12 cellular contexts compared by ENCODE assay signal in genomic region chr11:129373489-129373953, GRCh38. TPM values are rescaled to one million over a fixed set of nuclear protein-coding genes. Genes with fewer than 3 reads are reported as not detected.
DNase-seq lines count a peak whose midpoint lies in the region; ATAC-seq lines count a peak whose summit lies in the region.
"Had no signal": no experiment of that assay in that cellular context is flagged by ENCODE, and none has a peak within 500 bp of the region (broad histone marks: within the 10 kb centered on the region; RNA-seq: fewer than 3 reads in every experiment).

No MANE protein-coding gene starts in this region.

- H3K9me3 Mint-ChIP-seq in stimulated activated naive CD8-positive, alpha-beta T cell treated with anti-CD3 and anti-CD28 coated beads, Interleukin-15, Interleukin-2, amounts not matched to agents 100 ng/mL and 50 ng/mL, for 24 hours: no peaks in the 10 kb centered on the region

- H3K27ac ChIP-seq in ectodermal cell (ENCODE audit: insufficient read depth, low read depth, low read length, poor library complexity, severe bottlenecking) (no peak overlapping the region), muscle layer of duodenum (ENCODE audit: low read length) (no peak overlapping the region)

- 2 to 3% methylated on average over 24 of the region's 24 CpGs for WGBS in ectodermal cell, 2 experiments

- H3K9me3 ChIP-seq in ectodermal cell (ENCODE audit: control insufficient read depth, low read length): no peaks in the 10 kb centered on the region
- no peaks in the 10 kb centered on the region for H3K9me3 ChIP-seq in muscle layer of duodenum (ENCODE audit: control insufficient read depth in 1 of 2, low read length in 2 of 2)

- H3K27me3 ChIP-seq in ectodermal cell (ENCODE audit: control insufficient read depth, insufficient read depth, low read length, poor library complexity, severe bottlenecking): peaks cover 98% of the 10 kb centered on the region
- H3K27me3 ChIP-seq in muscle layer of duodenum (ENCODE audit: low read depth, low read length): peaks cover 65% of the 10 kb centered on the region

- H3K4me1 ChIP-seq in ectodermal cell (ENCODE audit: control insufficient read depth, insufficient read depth, low read length) (peaks cover 13% of the 10 kb centered on the region), muscle layer of duodenum (ENCODE audit: control insufficient read depth in 1 of 2, insufficient read depth in 2 of 2, low read length in 2 of 2) (peaks cover 0 to 41% of the 10 kb centered on the region in 2 donors)

- no peak overlapping the region for H3K27ac Mint-ChIP-seq in stimulated activated naive CD8-positive, alpha-beta T cell treated with anti-CD3 and anti-CD28 coated beads, Interleukin-15, Interleukin-2, amounts not matched to agents 100 ng/mL and 50 ng/mL, for 24 hours

- H3K4me3 ChIP-seq in ectodermal cell (ENCODE audit: insufficient read depth, low read depth, low read length): peak overlapping the region; percentile 0
- H3K4me3 ChIP-seq in muscle layer of duodenum (ENCODE audit: low read depth in 1 of 2, low read length in 2 of 2): peak overlapping the region; percentile 44 to 70
- H3K4me3 ChIP-seq: K562 had no signal

- H3K27me3 Mint-ChIP-seq in stimulated activated naive CD8-positive, alpha-beta T cell treated with anti-CD3 and anti-CD28 coated beads, Interleukin-15, Interleukin-2, amounts not matched to agents 100 ng/mL and 50 ng/mL, for 24 hours: peaks cover 89% of the 10 kb centered on the region

- H3K36me3 Mint-ChIP-seq in stimulated activated naive CD8-positive, alpha-beta T cell treated with anti-CD3 and anti-CD28 coated beads, Interleukin-15, Interleukin-2, amounts not matched to agents 100 ng/mL and 50 ng/mL, for 24 hours (ENCODE audit: low read depth): no peaks in the 10 kb centered on the region

- ATAC-seq in stimulated activated naive CD8-positive, alpha-beta T cell treated with anti-CD3 and anti-CD28 coated beads, Interleukin-15, Interleukin-2, amounts not matched to agents 100 U/mL and 50 U/mL, for 24 hours: no peak
- ATAC-seq in GM19452 (IDR thresholded peaks at IDR 0.05; ENCODE audit: unreplicated experiment): no peak
- no peak for ATAC-seq in GM18907 (IDR thresholded peaks at IDR 0.05; ENCODE audit: unreplicated experiment)
- ATAC-seq: HCT116, K562 had no signal

- no peak for DNase-seq in stimulated activated naive CD8-positive, alpha-beta T cell treated with anti-CD3 and anti-CD28 coated beads, Interleukin-15, Interleukin-2, amounts not matched to agents 100 U/mL and 50 U/mL, for 24 hours
- DNase-seq in NCI-H1436 (lab: John Stamatoyannopoulos, UW) (no peak), SIG-M5 treated with dmso at 0.1 percent for 504 hours (lab: John Stamatoyannopoulos, UW; ENCODE audit: unreplicated experiment) (no peak)
- DNase-seq: cerebellar nuclear complex, DND-41 had no signal

- peak overlapping the region; percentile 73 for H3K4me3 Mint-ChIP-seq in stimulated activated naive CD8-positive, alpha-beta T cell treated with anti-CD3 and anti-CD28 coated beads, Interleukin-15, Interleukin-2, amounts not matched to agents 100 ng/mL and 50 ng/mL, for 24 hours

- no peaks in the 10 kb centered on the region for H3K36me3 ChIP-seq in ectodermal cell (ENCODE audit: control insufficient read depth, insufficient read depth, low read length)
- no peaks in the 10 kb centered on the region for H3K36me3 ChIP-seq in muscle layer of duodenum (ENCODE audit: control insufficient read depth in 1 of 2, insufficient read depth in 2 of 2, low read length in 2 of 2)

- H3K4me1 Mint-ChIP-seq in stimulated activated naive CD8-positive, alpha-beta T cell treated with anti-CD3 and anti-CD28 coated beads, Interleukin-15, Interleukin-2, amounts not matched to agents 100 ng/mL and 50 ng/mL, for 24 hours (ENCODE audit: low read depth): peaks cover 32% of the 10 kb centered on the region

RNA-seq across cellular contexts. Expression of gene BARX2, which starts 2.1 kb away (rescaled TPM):
- polyA plus RNA-seq in ectodermal cell (2013, experiment 1 of 4): not detected
- 0.11 TPM for polyA plus RNA-seq in ectodermal cell (2013, experiment 2 of 4)
- not detected for polyA plus RNA-seq in ectodermal cell (2013, experiment 3 of 4)
- not detected for polyA plus RNA-seq in ectodermal cell (2013, experiment 4 of 4)
- polyA plus RNA-seq: K562 had no signal
